12 cellular contexts compared by ENCODE assay signal in genomic region chr1:174768949-174769348, GRCh38.
"Had no signal": no experiment of that assay in that cellular context is flagged by ENCODE, and none has a peak within 500 bp of the region (broad histone marks: within the 10 kb centered on the region; RNA-seq: fewer than 3 reads in every experiment).

No MANE protein-coding gene starts in this region.

- H3K27ac ChIP-seq: body of pancreas, sigmoid colon, testis had no signal

- H3K4me1 ChIP-seq: body of pancreas, sigmoid colon, testis had no signal

- H3K4me3 ChIP-seq: body of pancreas, sigmoid colon, testis had no signal

- H3K9me3 Mint-ChIP-seq: activated CD4-positive, alpha-beta memory T cell treated with anti-CD3 and anti-CD28 coated beads, Interleukin-2, amount 10 ng/mL, durations not matched to agents 7 days and 5 days; activated T-helper 1 cell treated with anti-CD3 and anti-CD28 coated beads, Interleukin-12 subunit alpha, Interleukin-12 subunit beta, Interleukin-2, Interleukin-4 antibody, amounts not matched to agents 30 ng/mL and 10 ng/mL and 1 ng/mL, durations not matched to agents 14 hours and 24 hours and 36 hours; effector memory CD8-positive, alpha-beta T cell; neural crest cell; stimulated activated naive CD8-positive, alpha-beta T cell treated with anti-CD3 and anti-CD28 coated beads, Interleukin-15, amount 100 ng/mL, for 72 hours had no signal

- H3K4me1 Mint-ChIP-seq: neural crest cell had no signal

- H3K4me3 Mint-ChIP-seq: activated CD4-positive, alpha-beta memory T cell treated with anti-CD3 and anti-CD28 coated beads, Interleukin-2, amount 10 ng/mL, durations not matched to agents 7 days and 5 days; activated T-helper 1 cell treated with anti-CD3 and anti-CD28 coated beads, Interleukin-12 subunit alpha, Interleukin-12 subunit beta, Interleukin-2, Interleukin-4 antibody, amounts not matched to agents 30 ng/mL and 10 ng/mL and 1 ng/mL, durations not matched to agents 14 hours and 24 hours and 36 hours; effector memory CD8-positive, alpha-beta T cell; neural crest cell; stimulated activated naive CD8-positive, alpha-beta T cell treated with anti-CD3 and anti-CD28 coated beads, Interleukin-15, amount 100 ng/mL, for 72 hours had no signal

- DNase-seq: activated CD4-positive, alpha-beta memory T cell treated with anti-CD3 and anti-CD28 coated beads, Interleukin-2, amount 10 ng/mL, durations not matched to agents 7 days and 5 days; activated naive CD4-positive, alpha-beta T cell treated with Interleukin-2 at 50 U/mL for 16 hours; body of pancreas; effector memory CD8-positive, alpha-beta T cell; erythroblast; hippocampal formation; sigmoid colon; stimulated activated CD4-positive, alpha-beta T cell treated with anti-CD3 and anti-CD28 coated beads, Interleukin-2, amount 100 ng/mL, for 48 hours; stimulated activated naive CD8-positive, alpha-beta T cell treated with anti-CD3 and anti-CD28 coated beads, Interleukin-15, amount 100 ng/mL, for 72 hours; testis had no signal

- H3K27me3 Mint-ChIP-seq: activated CD4-positive, alpha-beta memory T cell treated with anti-CD3 and anti-CD28 coated beads, Interleukin-2, amount 10 ng/mL, durations not matched to agents 7 days and 5 days; effector memory CD8-positive, alpha-beta T cell; stimulated activated naive CD8-positive, alpha-beta T cell treated with anti-CD3 and anti-CD28 coated beads, Interleukin-15, amount 100 ng/mL, for 72 hours had no signal

- ATAC-seq: body of pancreas; effector memory CD8-positive, alpha-beta T cell; stimulated activated naive CD8-positive, alpha-beta T cell treated with anti-CD3 and anti-CD28 coated beads, Interleukin-15, amount 100 ng/mL, for 72 hours had no signal

- H3K9me3 ChIP-seq: body of pancreas, sigmoid colon, testis had no signal

- H3K27me3 ChIP-seq: body of pancreas, sigmoid colon, testis had no signal

- H3K27ac Mint-ChIP-seq: activated CD4-positive, alpha-beta memory T cell treated with anti-CD3 and anti-CD28 coated beads, Interleukin-2, amount 10 ng/mL, durations not matched to agents 7 days and 5 days; activated T-helper 1 cell treated with anti-CD3 and anti-CD28 coated beads, Interleukin-12 subunit alpha, Interleukin-12 subunit beta, Interleukin-2, Interleukin-4 antibody, amounts not matched to agents 30 ng/mL and 10 ng/mL and 1 ng/mL, durations not matched to agents 14 hours and 24 hours and 36 hours had no signal

- H3K36me3 ChIP-seq: sigmoid colon had no signal
